ENCODE assay signal across 37 cellular contexts in the genomic region with DNA sequence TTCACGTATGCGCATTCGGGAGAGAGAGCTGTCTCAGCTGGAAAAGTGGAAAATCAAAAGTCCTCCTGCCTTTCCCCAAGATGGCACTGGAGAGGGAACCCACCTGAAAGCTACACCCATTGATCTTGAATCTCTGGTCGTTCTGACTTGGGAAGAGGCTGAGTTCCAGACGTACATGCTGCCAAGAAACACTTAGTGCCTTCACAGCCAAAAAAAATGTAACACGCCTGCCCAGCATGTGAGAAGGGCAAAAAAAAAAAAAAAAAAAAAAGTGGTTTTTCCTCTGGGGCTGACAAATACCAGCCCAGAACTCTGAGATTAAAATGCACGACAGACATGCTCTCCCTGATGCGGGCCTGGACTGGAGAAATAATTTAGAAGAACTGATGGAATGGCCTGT.
"Had no signal": no experiment of that assay in that cellular context is flagged by ENCODE, and none has a peak within 500 bp of the region (broad histone marks: within the 10 kb centered on the region; RNA-seq: fewer than 3 reads in every experiment).

No MANE protein-coding gene starts in this region.

- H3K4me3 ChIP-seq: adrenal gland, body of pancreas, breast epithelium had no signal

- H3K4me3 Mint-ChIP-seq: activated B cell treated with CpG ODN at 0.5 μM for 24 hours; activated CD4-positive, alpha-beta memory T cell treated with anti-CD3 and anti-CD28 coated beads for 36 hours; activated CD4-positive, alpha-beta T cell treated with anti-CD3 and anti-CD28 coated beads, Interleukin-2, amount 10 ng/mL, durations not matched to agents 24 days and 14 days; activated CD8-positive, alpha-beta T cell treated with anti-CD3 and anti-CD28 coated beads for 36 hours; activated naive CD4-positive, alpha-beta T cell treated with anti-CD3 and anti-CD28 coated beads for 36 hours; activated naive CD8-positive, alpha-beta T cell treated with anti-CD3 and anti-CD28 coated beads for 36 hours; activated T-cell treated with anti-CD3 and anti-CD28 coated beads, Interleukin-2, amount 50 U/mL, for 4 hours; activated T-cell treated with anti-CD3 and anti-CD28 coated beads, Interleukin-2, amount 50 U/mL, for 72 hours; activated T-helper 1 cell treated with anti-CD3 and anti-CD28 coated beads, Interleukin-12 subunit alpha, Interleukin-12 subunit beta, Interleukin-2, Interleukin-4 antibody, amounts not matched to agents 30 ng/mL and 10 ng/mL and 1 ng/mL, durations not matched to agents 14 hours and 24 hours and 36 hours; activated T-helper 17 cell treated with anti-CD3 and anti-CD28 coated beads, Interleukin-2, amount 50 U/mL, for 72 hours; central memory CD8-positive, alpha-beta T cell; T-helper 1 cell treated with Interleukin-12 subunit alpha and Interleukin-12 subunit beta and Interleukin-4 antibody, amounts not matched to agents 30 μg/mL and 1 μg/mL, for 36 hours; T-helper 2 cell treated with Interferon-gamma antibody and Interleukin-4, amounts not matched to agents 5 μg/mL and 100 μg/mL, for 36 hours had no signal

- ATAC-seq: activated CD8-positive, alpha-beta T cell treated with anti-CD3 and anti-CD28 coated beads for 36 hours; activated naive CD4-positive, alpha-beta T cell treated with anti-CD3 and anti-CD28 coated beads, Interleukin-2, amount 50 U/mL, for 72 hours; activated T-cell treated with anti-CD3 and anti-CD28 coated beads, Interleukin-2, amount 50 U/mL, for 4 hours; activated T-cell treated with anti-CD3 and anti-CD28 coated beads, Interleukin-2, amount 50 U/mL, for 72 hours; activated T-helper 17 cell treated with anti-CD3 and anti-CD28 coated beads, Interleukin-2, amount 50 U/mL, for 72 hours; body of pancreas had no signal

- DNase-seq: activated B cell treated with CpG ODN at 0.5 μM for 24 hours; activated CD4-positive, alpha-beta memory T cell treated with anti-CD3 and anti-CD28 coated beads for 36 hours; activated CD4-positive, alpha-beta T cell treated with anti-CD3 and anti-CD28 coated beads for 4 hours; activated CD4-positive, alpha-beta T cell treated with anti-CD3 and anti-CD28 coated beads, Interleukin-2, amount 10 ng/mL, durations not matched to agents 24 days and 14 days; activated CD4-positive, alpha-beta T cell treated with anti-CD3 and anti-CD28 coated beads, Interleukin-2, amount 50 U/mL, for 1 hour; activated CD4-positive, alpha-beta T cell treated with anti-CD3 and anti-CD28 coated beads, Interleukin-2, amount 50 U/mL, for 4 hours; activated CD4-positive, CD25-positive, alpha-beta regulatory T cell treated with anti-CD3 and anti-CD28 coated beads, Interleukin-2, amount 50 U/mL, for 72 hours; activated CD8-positive, alpha-beta memory T cell treated with anti-CD3 and anti-CD28 coated beads, Interleukin-2, amount 50 U/mL, for 4 hours; activated CD8-positive, alpha-beta T cell treated with anti-CD3 and anti-CD28 coated beads for 36 hours; activated effector memory CD4-positive, alpha-beta T cell treated with anti-CD3 and anti-CD28 coated beads, Interleukin-2, amount 50 U/mL, for 16 hours; activated gamma-delta T cell treated with Interleukin-2 at 50 U/mL for 16 hours; activated naive CD4-positive, alpha-beta T cell; activated naive CD4-positive, alpha-beta T cell treated with anti-CD3 and anti-CD28 coated beads for 36 hours; activated naive CD4-positive, alpha-beta T cell treated with anti-CD3 and anti-CD28 coated beads, Interleukin-2, amount 50 U/mL, for 16 hours; activated naive CD8-positive, alpha-beta T cell treated with anti-CD3 and anti-CD28 coated beads for 36 hours; activated T-cell treated with anti-CD3 and anti-CD28 coated beads for 4 hours; activated T-cell treated with anti-CD3 and anti-CD28 coated beads, Interleukin-2, amount 50 U/mL, for 1 hour; activated T-cell treated with anti-CD3 and anti-CD28 coated beads, Interleukin-2, amount 50 U/mL, for 4 hours; activated T-cell treated with anti-CD3 and anti-CD28 coated beads, Interleukin-2, amount 50 U/mL, for 72 hours; adrenal gland; amniotic stem cell; aorta; body of pancreas; brain microvascular endothelial cell; caudate nucleus; SW 1271; T-helper 1 cell; T-helper 2 cell; T-helper 9 cell had no signal

- H3K27ac ChIP-seq: adrenal gland, body of pancreas, brain microvascular endothelial cell, breast epithelium, VCaP had no signal

- H3K4me1 ChIP-seq: adrenal gland, body of pancreas, breast epithelium had no signal

- H3K9me3 ChIP-seq: adrenal gland, body of pancreas, breast epithelium had no signal

- H3K36me3 ChIP-seq: adrenal gland, brain microvascular endothelial cell, breast epithelium had no signal

- H3K27me3 ChIP-seq: adrenal gland, body of pancreas, brain microvascular endothelial cell, breast epithelium had no signal

- H3K9me3 Mint-ChIP-seq: activated T-helper 17 cell treated with anti-CD3 and anti-CD28 coated beads, Interleukin-2, amount 50 U/mL, for 72 hours had no signal

- H3K4me1 Mint-ChIP-seq: activated B cell treated with CpG ODN at 0.5 μM for 24 hours; activated CD4-positive, alpha-beta T cell treated with anti-CD3 and anti-CD28 coated beads, Interleukin-2, amount 10 ng/mL, durations not matched to agents 24 days and 14 days had no signal

- H3K27me3 Mint-ChIP-seq: activated B cell treated with CpG ODN at 0.5 μM for 24 hours; activated CD4-positive, alpha-beta memory T cell treated with anti-CD3 and anti-CD28 coated beads for 36 hours; activated CD4-positive, alpha-beta T cell treated with anti-CD3 and anti-CD28 coated beads, Interleukin-2, amount 10 ng/mL, durations not matched to agents 24 days and 14 days; activated CD8-positive, alpha-beta T cell treated with anti-CD3 and anti-CD28 coated beads for 36 hours; activated naive CD8-positive, alpha-beta T cell treated with anti-CD3 and anti-CD28 coated beads for 36 hours; activated T-helper 17 cell treated with anti-CD3 and anti-CD28 coated beads, Interleukin-2, amount 50 U/mL, for 72 hours; central memory CD8-positive, alpha-beta T cell had no signal

- H3K27ac Mint-ChIP-seq: activated B cell treated with CpG ODN at 0.5 μM for 24 hours; activated CD4-positive, alpha-beta memory T cell treated with anti-CD3 and anti-CD28 coated beads for 36 hours; activated CD4-positive, alpha-beta T cell treated with anti-CD3 and anti-CD28 coated beads, Interleukin-2, amount 10 ng/mL, durations not matched to agents 24 days and 14 days; activated CD8-positive, alpha-beta T cell treated with anti-CD3 and anti-CD28 coated beads for 36 hours; activated naive CD4-positive, alpha-beta T cell treated with anti-CD3 and anti-CD28 coated beads for 36 hours; activated naive CD8-positive, alpha-beta T cell treated with anti-CD3 and anti-CD28 coated beads for 36 hours; activated T-cell treated with anti-CD3 and anti-CD28 coated beads, Interleukin-2, amount 50 U/mL, for 72 hours; activated T-helper 1 cell treated with anti-CD3 and anti-CD28 coated beads, Interleukin-12 subunit alpha, Interleukin-12 subunit beta, Interleukin-2, Interleukin-4 antibody, amounts not matched to agents 30 ng/mL and 10 ng/mL and 1 ng/mL, durations not matched to agents 14 hours and 24 hours and 36 hours; T-helper 1 cell treated with Interleukin-12 subunit alpha and Interleukin-12 subunit beta and Interleukin-4 antibody, amounts not matched to agents 30 μg/mL and 1 μg/mL, for 36 hours; T-helper 2 cell treated with Interferon-gamma antibody and Interleukin-4, amounts not matched to agents 5 μg/mL and 100 μg/mL, for 36 hours had no signal
